In genomic region chr18:34661464-34662087, GRCh38 we compare ENCODE assay signal across 8 cellular contexts. TPM values are rescaled to one million over a fixed set of nuclear protein-coding genes. Genes with fewer than 3 reads are reported as not detected.
DNase-seq lines count a peak whose midpoint lies in the region; ATAC-seq and TF ChIP-seq lines count a peak whose summit lies in the region.

No MANE protein-coding gene starts in this region.

- H3K36me3 Mint-ChIP-seq in Calu3 (ENCODE audit: insufficient read depth, unreplicated experiment) = no peaks in the 10 kb centered on the region

- peaks cover 3 to 6% of the 10 kb centered on the region in 2 donors for H3K4me1 ChIP-seq in aorta (ENCODE audit: control insufficient read depth in 1 of 2, insufficient read depth in 2 of 2, low read length in 2 of 2)

- WGBS in aorta, 2 donors = 64 to 72% methylated on average over 4 of the region's 4 CpGs

- H3K27ac Mint-ChIP-seq in Calu3 (ENCODE audit: unreplicated experiment) = peak overlapping the region; percentile 41

- peaks cover 30% of the 10 kb centered on the region for H3K4me1 Mint-ChIP-seq in Calu3 (ENCODE audit: low read depth, unreplicated experiment)

- no peak overlapping the region for H3K27ac ChIP-seq in aorta (ENCODE audit: low read depth in 1 of 2, low read length in 2 of 2)

- peak; percentile 33 for DNase-seq in Calu3
- peak; percentile 15 for DNase-seq in GM19238 (ENCODE audit: insufficient read length, low spot score)
- peak; percentile 68 for DNase-seq in NCI-H748 (lab: John Stamatoyannopoulos, UW; ENCODE audit: unreplicated experiment)
- DNase-seq in cerebellar cortex (ENCODE audit: low spot score) = peak; percentile 47
- DNase-seq in left lobe of liver (ENCODE audit: low spot score) = no peak
- no peak for DNase-seq in aorta
- no peak for DNase-seq in activated CD4-positive, alpha-beta T cell treated with anti-CD3 and anti-CD28 coated beads, Interleukin-2, amount 50 U/mL, for 1 hour

- no TSS peak for BruUV-seq in Calu3 (replicated peaks; lab: Mats Ljungman, UMichigan)

- H3K36me3 ChIP-seq in aorta (ENCODE audit: control insufficient read depth in 1 of 2, insufficient read depth in 2 of 2, low read length in 1 of 2) = no peaks in the 10 kb centered on the region

- H3K4me3 Mint-ChIP-seq in Calu3 (ENCODE audit: low read depth, unreplicated experiment) = no peak overlapping the region

- no peaks in the 10 kb centered on the region for H3K9me3 ChIP-seq in aorta (ENCODE audit: control insufficient read depth, low read length)

- intact Hi-C loops in Calu3 (cut with micrococcal nuclease; ENCODE audit: unreplicated experiment) = loop anchor here (1.0 to 5.0 kb wide), 3 partner anchors 46 to 127 kb away; no protein-coding TSS in a partner anchor
- intact Hi-C loops in aorta (cut with DNase I) = loop anchor here (5.0 kb wide), 3 partner anchors 41 to 126 kb away; no protein-coding TSS in a partner anchor

- no peaks in the 10 kb centered on the region for H3K27me3 ChIP-seq in aorta (ENCODE audit: control insufficient read depth in 1 of 2, insufficient read depth in 2 of 2, low read length in 1 of 2)

- no peaks in the 10 kb centered on the region for H3K9me3 Mint-ChIP-seq in Calu3 (ENCODE audit: low read depth, unreplicated experiment)

- CTCF ChIA-PET in Calu3 (lab: Charles Lee) = interaction anchor here (0.5 to 2.6 kb wide), 15 partner anchors 12 to 1994 kb away, joined by 3 to 25 read pairs (median 4); partner anchors contain the start of gene DTNA

- H3K27me3 Mint-ChIP-seq in Calu3 (ENCODE audit: unreplicated experiment) = no peaks in the 10 kb centered on the region

- ATAC-seq in HG03342 (IDR thresholded peaks at IDR 0.05; ENCODE audit: unreplicated experiment) (peak; percentile 86), left lobe of liver (peak; percentile 95), aorta (ENCODE audit: low FRiP score) (peak; percentile 71)

- no peak overlapping the region for H3K4me3 ChIP-seq in aorta (ENCODE audit: low read length in 2 of 2)

- peak; percentile 83 for TF ChIP-seq CTCF in Calu3 (IDR thresholded peaks at IDR 0.05; ENCODE audit: unreplicated experiment)

RNA-seq across cellular contexts. Expression of gene DTNA, which starts 48.5 kb away (rescaled TPM):
- total RNA-seq in Calu3 (2022) = 9.0 and 10.9 TPM in 2 replicates
- 1.6 TPM for total RNA-seq in left lobe of liver
- 100 to 1,000 TPM in 1 of 2 donors, 10 to 100 TPM in 1; 47.6 to 101 TPM for total RNA-seq in aorta
- 10 to 100 TPM; 47.8 to 59.0 TPM for polyA plus RNA-seq in aorta

Comparison
In these comparisons a context has a peak if more than half of its experiments do, and no peak if none do; other contexts are left out.
1. DNase-seq: peak in Calu3 (single experiment), GM19238 (single experiment), NCI-H748 (single experiment) and cerebellar cortex (single experiment); none in left lobe of liver (single experiment), aorta (0 of 2) and activated CD4-positive, alpha-beta T cell treated with anti-CD3 and anti-CD28 coated beads, Interleukin-2, amount 50 U/mL, for 1 hour (single experiment).
2. Peak in every context shown above with its lines, with median percentiles within 50 percentile points of each other: ATAC-seq.